22 cellular contexts compared by ENCODE assay signal in the genomic region with DNA sequence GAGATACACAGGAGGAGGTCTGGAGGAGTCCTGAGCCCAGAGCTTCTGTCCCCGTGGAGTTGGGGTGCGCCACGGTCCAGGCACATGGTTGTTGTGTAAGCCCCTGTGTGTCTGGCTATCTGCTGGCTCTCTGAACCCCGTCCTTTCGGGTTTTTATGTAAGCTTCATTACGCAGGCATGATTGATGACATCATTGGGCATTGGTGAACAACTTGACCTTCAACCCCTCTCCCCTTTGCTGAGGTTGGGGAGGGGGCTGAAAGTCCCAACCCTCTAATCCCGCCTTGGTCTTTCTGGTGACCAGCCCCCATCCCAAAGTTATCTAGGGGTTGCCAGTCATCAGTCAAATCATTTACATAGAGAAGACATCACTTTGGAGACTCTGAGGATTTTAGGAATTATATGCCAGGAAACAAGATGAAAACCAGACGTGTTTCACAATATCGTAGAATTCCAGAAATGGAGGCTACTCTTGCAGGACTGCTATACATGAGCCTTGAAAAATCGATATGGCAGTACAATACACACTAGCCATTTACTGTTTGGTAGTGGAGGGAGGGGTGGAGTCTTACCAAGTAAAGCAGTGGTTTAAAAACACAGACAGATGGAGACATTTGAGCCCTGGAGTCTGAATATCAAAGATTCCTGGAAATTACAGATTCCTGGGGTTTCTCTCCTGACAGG.
"Had no signal": no experiment of that assay in that cellular context is flagged by ENCODE, and none has a peak within 500 bp of the region (broad histone marks: within the 10 kb centered on the region; RNA-seq: fewer than 3 reads in every experiment).

No MANE protein-coding gene starts in this region.

- H3K4me1 Mint-ChIP-seq: activated CD4-positive, alpha-beta memory T cell treated with anti-CD3 and anti-CD28 coated beads, Interleukin-2, amount 10 ng/mL, durations not matched to agents 7 days and 5 days; activated CD8-positive, alpha-beta memory T cell treated with anti-CD3 and anti-CD28 coated beads, Interleukin-2, amount 10 ng/mL, durations not matched to agents 7 days and 5 days; activated naive CD8-positive, alpha-beta T cell treated with anti-CD3 and anti-CD28 coated beads for 36 hours; activated T-helper 17 cell treated with anti-CD3 and anti-CD28 coated beads, Interleukin-2, amount 50 U/mL, for 72 hours had no signal

- H3K27ac ChIP-seq: neutrophil, parathyroid adenoma, thyroid gland, uterus, WERI-Rb-1 had no signal

- DNase-seq: activated CD4-positive, alpha-beta memory T cell treated with anti-CD3 and anti-CD28 coated beads, Interleukin-2, amount 10 ng/mL, durations not matched to agents 7 days and 5 days; activated CD4-positive, alpha-beta T cell treated with anti-CD3 and anti-CD28 coated beads for 4 hours; activated CD8-positive, alpha-beta memory T cell treated with anti-CD3 and anti-CD28 coated beads, Interleukin-2, amount 10 ng/mL, durations not matched to agents 7 days and 5 days; activated naive CD4-positive, alpha-beta T cell; activated naive CD8-positive, alpha-beta T cell treated with anti-CD3 and anti-CD28 coated beads for 36 hours; amniotic stem cell; effector CD4-positive, alpha-beta T cell; mucosa of descending colon; naive B cell; retina; stimulated activated CD4-positive, alpha-beta T cell treated with anti-CD3 and anti-CD28 coated beads, Interleukin-12 subunit alpha, Interleukin-12 subunit beta, amount 100 ng/mL, for 4 hours; stimulated activated CD4-positive, alpha-beta T cell treated with anti-CD3 and anti-CD28 coated beads, Interleukin-1b, Interleukin-23, amount 100 ng/mL, for 48 hours; stimulated activated CD8-positive, alpha-beta memory T cell treated with anti-CD3 and anti-CD28 coated beads, Interleukin-4, amount 100 ng/mL, for 48 hours; stimulated activated naive CD4-positive, alpha-beta T cell; T-helper 2 cell; thyroid gland; uterus; WERI-Rb-1 had no signal

- H3K4me3 ChIP-seq: mucosa of descending colon, thyroid gland, uterus had no signal

- H3K27me3 ChIP-seq: thyroid gland, uterus had no signal

- H3K4me3 Mint-ChIP-seq: activated CD4-positive, alpha-beta memory T cell treated with anti-CD3 and anti-CD28 coated beads, Interleukin-2, amount 10 ng/mL, durations not matched to agents 7 days and 5 days; activated CD8-positive, alpha-beta memory T cell treated with anti-CD3 and anti-CD28 coated beads, Interleukin-2, amount 10 ng/mL, durations not matched to agents 7 days and 5 days; activated naive CD8-positive, alpha-beta T cell treated with anti-CD3 and anti-CD28 coated beads for 36 hours; activated T-helper 17 cell treated with anti-CD3 and anti-CD28 coated beads, Interleukin-2, amount 50 U/mL, for 72 hours; memory B cell; naive B cell had no signal

- H3K27ac Mint-ChIP-seq: activated CD4-positive, alpha-beta memory T cell treated with anti-CD3 and anti-CD28 coated beads, Interleukin-2, amount 10 ng/mL, durations not matched to agents 7 days and 5 days; activated CD8-positive, alpha-beta memory T cell treated with anti-CD3 and anti-CD28 coated beads, Interleukin-2, amount 10 ng/mL, durations not matched to agents 7 days and 5 days; activated naive CD8-positive, alpha-beta T cell treated with anti-CD3 and anti-CD28 coated beads for 36 hours; activated T-helper 17 cell treated with anti-CD3 and anti-CD28 coated beads, Interleukin-2, amount 50 U/mL, for 72 hours; memory B cell; naive B cell had no signal

- H3K4me1 ChIP-seq: parathyroid adenoma, uterus had no signal

- H3K9me3 Mint-ChIP-seq: activated T-helper 17 cell treated with anti-CD3 and anti-CD28 coated beads, Interleukin-2, amount 50 U/mL, for 72 hours had no signal

- H3K9me3 ChIP-seq: mucosa of descending colon, neutrophil, thyroid gland, uterus had no signal

- H3K36me3 Mint-ChIP-seq: activated CD8-positive, alpha-beta memory T cell treated with anti-CD3 and anti-CD28 coated beads, Interleukin-2, amount 10 ng/mL, durations not matched to agents 7 days and 5 days; activated naive CD8-positive, alpha-beta T cell treated with anti-CD3 and anti-CD28 coated beads for 36 hours had no signal

- ATAC-seq: activated CD8-positive, alpha-beta memory T cell treated with anti-CD3 and anti-CD28 coated beads, Interleukin-2, amount 10 ng/mL, durations not matched to agents 7 days and 5 days; activated T-helper 17 cell treated with anti-CD3 and anti-CD28 coated beads, Interleukin-2, amount 50 U/mL, for 72 hours; mucosa of descending colon had no signal

- H3K36me3 ChIP-seq: neutrophil, thyroid gland, uterus, WERI-Rb-1 had no signal
